In genomic region chr9:113537227-113537810, GRCh38 we compare ENCODE assay signal across 20 cellular contexts.
DNase-seq lines count a peak whose midpoint lies in the region; ATAC-seq and TF ChIP-seq lines count a peak whose summit lies in the region.
"Had no signal": no experiment of that assay in that cellular context is flagged by ENCODE, and none has a peak within 500 bp of the region (broad histone marks: within the 10 kb centered on the region; RNA-seq: fewer than 3 reads in every experiment).

No MANE protein-coding gene starts in this region.

- no peaks in the 10 kb centered on the region for H3F3A ChIP-seq in SK-N-SH (replicated peaks; ENCODE audit: insufficient read depth)

- no peak overlapping the region for H3K9ac ChIP-seq in SK-N-SH

- 95% methylated on average over 6 of the region's 7 CpGs for WGBS in SK-N-SH (ENCODE audit: low lambda C conversion rate)

- no peak overlapping the region for H3K4me3 ChIP-seq in SK-N-SH (ENCODE audit: low read depth in 2 of 2, low read length in 1 of 2)
- no peak overlapping the region for H3K4me3 ChIP-seq in coronary artery
- H3K4me3 ChIP-seq: colonic mucosa had no signal

- no peaks in the 10 kb centered on the region for H3K79me2 ChIP-seq in SK-N-SH (ENCODE audit: insufficient read depth)

- TF ChIP-seq EP300 in SK-N-SH (IDR thresholded peaks at IDR 0.05; ENCODE audit: borderline replicate concordance in 1 of 2, low read depth in 1 of 2, low read length in 1 of 2), result no peak

- TF ChIP-seq CTCF in SK-N-SH (IDR thresholded peaks at IDR 0.05), result no peak
- TF ChIP-seq CTCF in coronary artery (IDR thresholded peaks at IDR 0.05), result no peak

- H3K4me2 ChIP-seq in SK-N-SH, result no peak overlapping the region

- H3K27me3 ChIP-seq in SK-N-SH (ENCODE audit: insufficient read depth), result no peaks in the 10 kb centered on the region
- H3K27me3 ChIP-seq: colonic mucosa had no signal

- peak; percentile 42 for DNase-seq in SK-N-SH
- peak; percentile 71 for DNase-seq in coronary artery (ENCODE audit: low spot score)
- DNase-seq in mesenteric fat pad (ENCODE audit: low spot score), result peak; percentile 60
- peak in 13 of 49 donors; percentile 36 to 71 (median 56) for DNase-seq in substantia nigra (lab: John Stamatoyannopoulos, UW)
- DNase-seq in posterior vena cava (ENCODE audit: low spot score), result no peak
- DNase-seq in iPS-NIHi7 (ENCODE audit: extremely low spot score), result no peak
- no peak for DNase-seq in NCI-H2029 treated with DMSO at 0.1 percent for 48 hours (lab: John Stamatoyannopoulos, UW)
- DNase-seq: 8988T; activated CD4-positive, alpha-beta T cell treated with anti-CD3 and anti-CD28 coated beads, Interleukin-2, amount 10 ng/mL, durations not matched to agents 24 days and 14 days; activated T-cell treated with anti-CD3 and anti-CD28 coated beads, Interleukin-2, amount 50 U/mL, for 24 hours; CD4-positive, alpha-beta T cell; colonic mucosa; DND-41; erythroblast; KBM-7; NCI-H1105 treated with DMSO at 0.1 percent for 48 hours; NCI-H345; SHP77; stimulated activated CD4-positive, alpha-beta T cell treated with anti-CD3 and anti-CD28 coated beads, Interleukin-1b, Interleukin-23, amount 100 ng/mL, for 48 hours had no signal

- H2AFZ ChIP-seq in SK-N-SH (ENCODE audit: low read depth), result no peak overlapping the region

- no peak for ATAC-seq in SK-N-SH treated with all-trans-retinoic acid at 6 μM for 48 hours

- no peaks in the 10 kb centered on the region for H4K20me1 ChIP-seq in SK-N-SH (ENCODE audit: insufficient read depth)

- POLR2A ChIA-PET in SK-N-SH (lab: Yijun Ruan, JAX), result interaction anchor here (1.1 kb wide), 1 partner anchor 127 kb away, joined by 5 read pairs; the partner anchor contains the start of genes C9orf43 and POLE3

- peaks cover 0 to 36% of the 10 kb centered on the region in 2 experiments; a peak in 1 of 4 replicates for H3K4me1 ChIP-seq in SK-N-SH (ENCODE audit: control insufficient read depth in 1 of 2, insufficient read depth in 2 of 2, low read depth in 1 of 2, low read length in 1 of 2)
- H3K4me1 ChIP-seq: colonic mucosa had no signal

- no peaks in the 10 kb centered on the region for H3K9me3 ChIP-seq in SK-N-SH
- H3K9me3 ChIP-seq: colonic mucosa had no signal

- H3K27ac ChIP-seq in SK-N-SH (ENCODE audit: low read depth in 2 of 2, low read length in 1 of 2), result peak overlapping the region in 1 of 2 experiments; percentile 44; a peak in 1 of 4 replicates
- peak overlapping the region; percentile 74 to 82 for H3K27ac ChIP-seq in coronary artery
- peak overlapping the region; percentile 99 for H3K27ac ChIP-seq in substantia nigra (ENCODE audit: low read depth, low read length, poor library complexity, severe bottlenecking)
- H3K27ac ChIP-seq: colonic mucosa had no signal

- no peaks in the 10 kb centered on the region for H3K9me2 ChIP-seq in SK-N-SH

- no peak for TF ChIP-seq RAD21 in SK-N-SH (IDR thresholded peaks at IDR 0.05; ENCODE audit: low read length)

- CTCF ChIA-PET in SK-N-SH (lab: Yijun Ruan, JAX), result interaction anchor here (0.7 to 1.6 kb wide), 2 partner anchors 91 to 303 kb away, joined by 3 to 5 read pairs; no protein-coding TSS in a partner anchor

- intact Hi-C loops in posterior vena cava (cut with DNase I), result no loop called here

- H3K36me3 ChIP-seq in SK-N-SH (replicated peaks in 1 of 2; ENCODE audit: control insufficient read depth in 1 of 2, insufficient read depth in 2 of 2, low read length in 1 of 2), result no peaks in the 10 kb centered on the region

TF ChIP-seq in SK-N-SH, 30 proteins besides CTCF, POLR2A, EP300 and RAD21:
- no peak for TF ChIP-seq FOXJ3 (CRISPR knock-in tag; IDR thresholded peaks at IDR 0.05)

TF ChIP-seq in SK-N-SH treated with all-trans-retinoic acid at 6 μM for 48 hours, 23 proteins besides CTCF, POLR2A, EP300 and RAD21:
- TF ChIP-seq ZNF70 (CRISPR knock-in tag; IDR thresholded peaks at IDR 0.05), result no peak
- TF ChIP-seq BACH2 (CRISPR knock-in tag; IDR thresholded peaks at IDR 0.05; ENCODE audit: borderline replicate concordance), result no peak

Comparison
In these comparisons a context has a peak if more than half of its experiments do, and no peak if none do; other contexts are left out.
1. DNase-seq: peak in SK-N-SH (single experiment), coronary artery (single experiment) and mesenteric fat pad (single experiment); none in posterior vena cava (single experiment), iPS-NIHi7 (single experiment) and NCI-H2029 treated with DMSO at 0.1 percent for 48 hours (single experiment).